In the genomic region with DNA sequence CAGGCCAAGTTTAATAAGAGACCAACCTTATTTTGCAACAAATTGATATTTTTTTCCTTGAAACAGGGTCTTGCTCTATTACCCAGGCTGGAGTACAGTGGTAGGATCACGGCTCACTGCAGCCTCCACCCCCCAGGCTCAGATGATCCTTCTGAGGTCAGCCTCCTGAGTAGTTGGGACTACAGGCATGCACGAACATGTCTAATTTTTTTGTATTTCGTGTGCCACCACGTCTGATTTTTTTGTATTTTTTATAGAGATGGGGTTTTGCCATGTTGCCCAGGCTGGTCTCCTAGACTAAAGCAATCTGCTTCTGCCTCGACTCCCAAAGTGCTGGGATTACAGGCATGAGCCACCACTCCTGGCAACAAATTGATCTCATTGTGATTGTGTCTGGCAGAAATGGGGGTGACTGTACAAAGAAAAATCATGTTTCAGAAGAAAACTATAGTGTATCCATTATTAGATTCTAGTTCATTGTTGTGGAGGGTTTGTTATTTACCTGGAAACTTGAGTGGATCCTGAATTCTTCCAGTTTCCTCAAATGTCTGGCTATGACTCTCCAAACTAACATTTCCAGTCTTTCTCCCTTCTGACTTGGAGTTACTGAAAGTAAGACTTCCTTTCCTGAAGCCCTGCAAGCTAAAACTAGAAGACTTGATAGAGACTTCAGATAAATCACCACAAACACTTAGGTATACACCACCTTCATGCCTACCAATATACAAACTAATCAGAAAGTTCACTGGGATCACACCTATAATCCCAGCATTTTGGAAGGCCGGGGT, we compare ENCODE assay signal across 17 cellular contexts. TPM values are rescaled to one million over a fixed set of nuclear protein-coding genes. Genes with fewer than 3 reads are reported as not detected.
A peak's percentile ranks its signal among the peaks of the same experiment; 100 is the strongest.
DNase-seq lines count a peak whose midpoint lies in the region; ATAC-seq and TF ChIP-seq lines count a peak whose summit lies in the region.
"Had no signal": no experiment of that assay in that cellular context is flagged by ENCODE, and none has a peak within 500 bp of the region (broad histone marks: within the 10 kb centered on the region; RNA-seq: fewer than 3 reads in every experiment).

No MANE protein-coding gene starts in this region.

- H3K9me2 ChIP-seq in GM23338 (ENCODE audit: insufficient read depth) = no peaks in the 10 kb centered on the region

- peak overlapping the region; percentile 48; the same call in 1 of the 2 replicates for H3K27ac Mint-ChIP-seq in GM23338
- no peak overlapping the region for H3K27ac Mint-ChIP-seq in effector memory CD8-positive, alpha-beta T cell
- no peak overlapping the region for H3K27ac Mint-ChIP-seq in activated CD4-positive, alpha-beta T cell treated with anti-CD3 and anti-CD28 coated beads, Interleukin-2, amount 10 ng/mL, durations not matched to agents 7 days and 5 days
- H3K27ac Mint-ChIP-seq: CD4-positive, CD25-positive, alpha-beta regulatory T cell; IgD-negative memory B cell had no signal

- 58 to 71% methylated on average over 6 of the region's 6 CpGs for WGBS in esophagus, 2 donors

- no peak overlapping the region for H3K4me3 ChIP-seq in GM23338
- H3K4me3 ChIP-seq in WERI-Rb-1 (ENCODE audit: low read depth, low read length) = no peak overlapping the region
- no peak overlapping the region for H3K4me3 ChIP-seq in esophagus (ENCODE audit: low read depth in 1 of 2, low read length in 2 of 2)
- H3K4me3 ChIP-seq: HAP-1, Peyer's patch, SJCRH30 had no signal

- TF ChIP-seq CTCF in GM23338 (conservative IDR thresholded peaks at IDR 0.05; ENCODE audit: low read depth in 2 of 2) = no peak
- no peak for TF ChIP-seq CTCF in WERI-Rb-1 (IDR thresholded peaks at IDR 0.05; ENCODE audit: low read depth, low read length)

- ATAC-seq in GM23338 (no peak), left ventricle myocardium superior (no peak)
- ATAC-seq in effector memory CD8-positive, alpha-beta T cell (replicated peaks) = no peak

- H3K9me3 ChIP-seq in WERI-Rb-1 (ENCODE audit: severe bottlenecking) = no peaks in the 10 kb centered on the region
- H3K9me3 ChIP-seq in esophagus (ENCODE audit: control insufficient read depth in 2 of 2, insufficient read depth in 1 of 2, low read depth in 1 of 2, low read length in 1 of 2) = no peaks in the 10 kb centered on the region
- H3K9me3 ChIP-seq: HAP-1, Peyer's patch, SJCRH30 had no signal

- no peaks in the 10 kb centered on the region for H3K36me3 ChIP-seq in GM23338 (ENCODE audit: insufficient read depth)
- no peaks in the 10 kb centered on the region for H3K36me3 ChIP-seq in WERI-Rb-1
- H3K36me3 ChIP-seq in esophagus (ENCODE audit: control insufficient read depth in 2 of 2, insufficient read depth in 2 of 2, low read length in 1 of 2) = no peaks in the 10 kb centered on the region
- H3K36me3 ChIP-seq: HAP-1, Peyer's patch, SJCRH30 had no signal

- H3K4me3 Mint-ChIP-seq in GM23338 = no peak overlapping the region
- H3K4me3 Mint-ChIP-seq in effector memory CD8-positive, alpha-beta T cell = no peak overlapping the region
- no peak overlapping the region for H3K4me3 Mint-ChIP-seq in activated CD4-positive, alpha-beta T cell treated with anti-CD3 and anti-CD28 coated beads, Interleukin-2, amount 10 ng/mL, durations not matched to agents 7 days and 5 days
- H3K4me3 Mint-ChIP-seq: CD4-positive, CD25-positive, alpha-beta regulatory T cell; IgD-negative memory B cell had no signal

- no peaks in the 10 kb centered on the region for H3K9me3 Mint-ChIP-seq in GM23338
- no peaks in the 10 kb centered on the region for H3K9me3 Mint-ChIP-seq in effector memory CD8-positive, alpha-beta T cell
- H3K9me3 Mint-ChIP-seq in activated CD4-positive, alpha-beta T cell treated with anti-CD3 and anti-CD28 coated beads, Interleukin-2, amount 10 ng/mL, durations not matched to agents 7 days and 5 days = no peaks in the 10 kb centered on the region
- H3K9me3 Mint-ChIP-seq: CD4-positive, CD25-positive, alpha-beta regulatory T cell; IgD-negative memory B cell had no signal

- H2AFZ ChIP-seq in GM23338 = no peak overlapping the region

- intact Hi-C loops in posterior vena cava (cut with DNase I) (loop anchor here in 1 of 2 donors (10.0 kb wide), 1 partner anchor 92 kb away; the partner anchor contains the start of gene HIPK4), left ventricle myocardium superior (cut with micrococcal nuclease) (no loop called here)

- H3K4me1 Mint-ChIP-seq in GM23338 = peaks cover 9% of the 10 kb centered on the region; the same call in 2 of the 3 replicates
- peaks cover 0 to 5% of the 10 kb centered on the region in 2 donors for H3K4me1 Mint-ChIP-seq in effector memory CD8-positive, alpha-beta T cell (ENCODE audit: low read depth in 2 of 2)
- H3K4me1 Mint-ChIP-seq in activated CD4-positive, alpha-beta T cell treated with anti-CD3 and anti-CD28 coated beads, Interleukin-2, amount 10 ng/mL, durations not matched to agents 7 days and 5 days = peaks cover 3% of the 10 kb centered on the region

- no peaks in the 10 kb centered on the region for H3K27me3 Mint-ChIP-seq in GM23338 (ENCODE audit: insufficient read depth, low read depth, poor library complexity)
- H3K27me3 Mint-ChIP-seq in effector memory CD8-positive, alpha-beta T cell = no peaks in the 10 kb centered on the region
- no peaks in the 10 kb centered on the region for H3K27me3 Mint-ChIP-seq in activated CD4-positive, alpha-beta T cell treated with anti-CD3 and anti-CD28 coated beads, Interleukin-2, amount 10 ng/mL, durations not matched to agents 7 days and 5 days
- H3K27me3 Mint-ChIP-seq: CD4-positive, CD25-positive, alpha-beta regulatory T cell; IgD-negative memory B cell had no signal

- H4K20me1 ChIP-seq in GM23338 (replicated peaks; ENCODE audit: insufficient read depth) = no peaks in the 10 kb centered on the region

- 0 out of 2 replicates have a peak, but pooled peaks cover 7% of the 10 kb centered on the region for H3K4me1 ChIP-seq in GM23338 (ENCODE audit: insufficient read depth)
- H3K4me1 ChIP-seq in esophagus (ENCODE audit: control insufficient read depth in 2 of 2, insufficient read depth in 2 of 2, low read length in 1 of 2) = no peaks in the 10 kb centered on the region
- H3K4me1 ChIP-seq: Peyer's patch, SJCRH30 had no signal

- H3K4me2 ChIP-seq in GM23338 = no peak overlapping the region

- H3K79me2 ChIP-seq in GM23338 (replicated peaks; ENCODE audit: insufficient read depth) = no peaks in the 10 kb centered on the region

- POLR2A ChIA-PET in activated CD4-positive, alpha-beta T cell treated with anti-CD3 and anti-CD28 coated beads, Interleukin-2, amount 10 ng/mL, durations not matched to agents 7 days and 5 days (lab: Charles Lee) = no interaction called here

- H3K36me3 Mint-ChIP-seq in GM23338 (ENCODE audit: low read depth) = no peaks in the 10 kb centered on the region
- H3K36me3 Mint-ChIP-seq in effector memory CD8-positive, alpha-beta T cell (ENCODE audit: insufficient read depth) = no peaks in the 10 kb centered on the region
- H3K36me3 Mint-ChIP-seq in activated CD4-positive, alpha-beta T cell treated with anti-CD3 and anti-CD28 coated beads, Interleukin-2, amount 10 ng/mL, durations not matched to agents 7 days and 5 days (ENCODE audit: low read depth) = no peaks in the 10 kb centered on the region
- H3K36me3 Mint-ChIP-seq: CD4-positive, CD25-positive, alpha-beta regulatory T cell had no signal

- H3K27ac ChIP-seq in GM23338 (ENCODE audit: low read depth) = no peak overlapping the region
- H3K27ac ChIP-seq in WERI-Rb-1 = 0 out of 2 replicates have a peak overlapping the region, but pooled peaks have one; percentile 17
- peak overlapping the region; percentile 17 to 71 for H3K27ac ChIP-seq in esophagus (ENCODE audit: low read depth in 2 of 2, low read length in 1 of 2)
- H3K27ac ChIP-seq: Peyer's patch, SJCRH30 had no signal

- DNase-seq in GM23338 (ENCODE audit: low spot score) = no peak
- DNase-seq in WERI-Rb-1 = no peak
- DNase-seq in posterior vena cava (ENCODE audit: low spot score) = peak; percentile 11
- DNase-seq in effector memory CD8-positive, alpha-beta T cell = no peak
- no peak for DNase-seq in left ventricle myocardium superior
- DNase-seq in T-helper 2 cell = no peak
- no peak for DNase-seq in activated CD4-positive, alpha-beta T cell treated with anti-CD3 and anti-CD28 coated beads, Interleukin-2, amount 10 ng/mL, durations not matched to agents 7 days and 5 days
- DNase-seq: AML-193; CD4-positive, CD25-positive, alpha-beta regulatory T cell; DMS53; NCI-H1436 treated with DMSO at 0.1 percent for 48 hours; NCI-H2081 treated with DMSO at 0.1 percent for 48 hours; Peyer's patch; SJCRH30 had no signal

- CTCF ChIA-PET in activated CD4-positive, alpha-beta T cell treated with anti-CD3 and anti-CD28 coated beads, Interleukin-2, amount 10 ng/mL, durations not matched to agents 7 days and 5 days (lab: Charles Lee) = interaction anchor here (0.7 kb wide), 1 partner anchor 27 kb away, joined by 3 read pairs; no protein-coding TSS in a partner anchor

- H3K27me3 ChIP-seq in GM23338 (ENCODE audit: insufficient read depth) (no peaks in the 10 kb centered on the region), WERI-Rb-1 (ENCODE audit: insufficient read depth, low read depth, severe bottlenecking) (no peaks in the 10 kb centered on the region), esophagus (ENCODE audit: control insufficient read depth in 1 of 2, insufficient read depth in 2 of 2, low read length in 2 of 2) (no peaks in the 10 kb centered on the region)
- H3K27me3 ChIP-seq: Peyer's patch, SJCRH30 had no signal

- no peaks in the 10 kb centered on the region for H3F3A ChIP-seq in GM23338 (replicated peaks; ENCODE audit: low read depth)

TF ChIP-seq in GM23338, 12 proteins besides CTCF, POLR2A, EP300 and RAD21 (continues in another document):
- no peak for TF ChIP-seq NANOG (IDR thresholded peaks at IDR 0.05; ENCODE audit: borderline replicate concordance)

RNA-seq across cellular contexts. Expression of gene AKT2, which starts 17.3 kb away (rescaled TPM):
- total RNA-seq in GM23338 (2014; rRNA removed; shearing (Covaris generic)) = 105 and 123 TPM in 2 replicates
- polyA plus RNA-seq in GM23338 (2016; fragmentation: Nextera tagmentation; extraction: Ambion mirVana) = 16.6 and 17.6 TPM in 2 replicates
- 10 to 100 TPM; 51.9 to 56.0 TPM for polyA plus RNA-seq in esophagus
- 10 to 100 TPM; 80.4 to 85.1 TPM for total RNA-seq in posterior vena cava
- 135 TPM for total RNA-seq in left ventricle myocardium superior
- 100 to 1,000 TPM; 131 to 148 TPM for total RNA-seq in activated CD4-positive, alpha-beta T cell treated with anti-CD3 and anti-CD28 coated beads, Interleukin-2, amount 10 ng/mL, durations not matched to agents 7 days and 5 days

RNA-seq across cellular contexts. Expression of gene C19orf47, which starts 45.8 kb away (rescaled TPM):
- total RNA-seq in GM23338 (2014; rRNA removed; shearing (Covaris generic)) = 17.2 and 26.6 TPM in 2 replicates
- polyA plus RNA-seq in GM23338 (2016; fragmentation: Nextera tagmentation; extraction: Ambion mirVana) (13.1 and 15.2 TPM in 2 replicates), esophagus (10 to 100 TPM; 13.8 to 15.4 TPM)
- total RNA-seq in posterior vena cava (10 to 100 TPM; 13.2 to 16.9 TPM), left ventricle myocardium superior (215 TPM)
- total RNA-seq in activated CD4-positive, alpha-beta T cell treated with anti-CD3 and anti-CD28 coated beads, Interleukin-2, amount 10 ng/mL, durations not matched to agents 7 days and 5 days = 10 to 100 TPM; 21.8 to 25.3 TPM

RNA-seq across cellular contexts. Expression of gene PLD3, which starts 46.1 kb away (rescaled TPM):
- total RNA-seq in GM23338 (2014; rRNA removed; shearing (Covaris generic)) = 488 and 490 TPM in 2 replicates
- polyA plus RNA-seq in GM23338 (2016; fragmentation: Nextera tagmentation; extraction: Ambion mirVana) (179 and 181 TPM in 2 replicates), esophagus (10 to 100 TPM; 46.6 to 60.1 TPM)
- total RNA-seq in posterior vena cava (100 to 1,000 TPM; 153 to 281 TPM), left ventricle myocardium superior (161 TPM)
- 10 to 100 TPM; 70.8 to 73.7 TPM for total RNA-seq in activated CD4-positive, alpha-beta T cell treated with anti-CD3 and anti-CD28 coated beads, Interleukin-2, amount 10 ng/mL, durations not matched to agents 7 days and 5 days
